16 cellular contexts compared by ENCODE assay signal in the genomic region with DNA sequence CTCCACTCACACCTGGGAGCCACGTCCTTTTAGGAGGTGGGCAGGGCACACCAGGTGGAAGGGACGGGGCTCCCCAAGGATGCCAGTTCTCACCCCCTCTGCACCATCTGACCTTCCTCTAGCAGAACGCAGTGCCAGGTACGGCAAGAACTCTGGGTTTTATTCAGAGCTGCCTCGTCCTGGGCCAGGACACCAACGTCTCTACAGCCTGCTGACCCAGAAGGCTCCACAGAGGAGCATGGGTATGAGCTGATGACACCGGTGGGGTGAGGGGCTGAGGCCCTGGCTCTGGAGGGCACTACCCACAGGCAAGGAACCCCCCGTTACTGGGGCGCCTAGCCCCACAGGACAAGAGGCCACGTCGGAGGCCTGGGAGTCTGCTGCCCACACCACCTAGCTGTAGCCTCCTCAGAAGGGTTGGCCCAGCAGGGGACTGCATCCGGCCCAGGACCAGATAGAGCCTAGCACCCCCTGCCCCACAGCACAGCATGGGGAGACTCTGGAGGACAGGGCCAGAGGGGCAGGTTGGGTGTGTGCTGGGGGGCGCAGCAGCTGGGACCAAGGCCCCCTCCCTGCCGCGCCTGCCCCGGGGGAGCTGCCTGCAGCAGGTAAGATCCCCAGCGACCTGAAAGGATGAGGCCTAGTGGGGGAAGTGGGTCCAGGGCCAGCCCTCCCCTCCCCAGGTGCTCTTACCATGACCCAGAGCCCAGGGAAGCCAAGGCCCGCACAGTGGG. TPM values are rescaled to one million over a fixed set of nuclear protein-coding genes. Genes with fewer than 3 reads are reported as not detected.
DNase-seq lines count a peak whose midpoint lies in the region; ATAC-seq and TF ChIP-seq lines count a peak whose summit lies in the region.
"Had no signal": no experiment of that assay in that cellular context is flagged by ENCODE, and none has a peak within 500 bp of the region (broad histone marks: within the 10 kb centered on the region; RNA-seq: fewer than 3 reads in every experiment).

No MANE protein-coding gene starts in this region.

- no peaks in the 10 kb centered on the region for H3K27me3 Mint-ChIP-seq in nephron progenitor cell (ENCODE audit: low read depth, poor library complexity)
- H3K27me3 Mint-ChIP-seq in activated naive CD8-positive, alpha-beta T cell treated with anti-CD3 and anti-CD28 coated beads, Interleukin-2, amount 50 U/mL, for 24 hours = peaks cover 4% of the 10 kb centered on the region

- H3K4me1 ChIP-seq in tibial artery = peaks cover 0 to 86% (median 69%) of the 10 kb centered on the region in 4 donors

- no peaks in the 10 kb centered on the region for H3K9me3 ChIP-seq in tibial artery

- CTCF ChIA-PET in RWPE1 (lab: Yijun Ruan, JAX) = no interaction called here

- peak overlapping the region; percentile 51 for H3K27ac Mint-ChIP-seq in nephron progenitor cell
- no peak overlapping the region for H3K27ac Mint-ChIP-seq in activated naive CD8-positive, alpha-beta T cell treated with anti-CD3 and anti-CD28 coated beads, Interleukin-2, amount 50 U/mL, for 24 hours
- H3K27ac Mint-ChIP-seq: stimulated activated naive B cell treated with anti-CD40 and anti-IgM and Interleukin-4, amounts not matched to agents 10 μg/mL and 1 μg/mL and 100 μg/mL, for 72 hours had no signal

- POLR2A ChIA-PET in RWPE1 (lab: Yijun Ruan, JAX; ENCODE audit: low non-redundant PET) = no interaction called here

- intact Hi-C loops in dorsolateral prefrontal cortex (cut with DNase I) = loop anchor here (5.0 to 10.0 kb wide), 4 partner anchors 80 to 227 kb away; a partner anchor contains a TSS
- intact Hi-C loops in tibial artery (cut with DNase I; ENCODE audit: low total_unique reads) = loop anchor here (5.0 kb wide), 1 partner anchor 165 kb away; no protein-coding TSS in a partner anchor

- H3K9me3 Mint-ChIP-seq in nephron progenitor cell = no peaks in the 10 kb centered on the region
- H3K9me3 Mint-ChIP-seq in activated naive CD8-positive, alpha-beta T cell treated with anti-CD3 and anti-CD28 coated beads, Interleukin-2, amount 50 U/mL, for 24 hours = no peaks in the 10 kb centered on the region
- H3K9me3 Mint-ChIP-seq: stimulated activated naive B cell treated with anti-CD40 and anti-IgM and Interleukin-4, amounts not matched to agents 10 μg/mL and 1 μg/mL and 100 μg/mL, for 72 hours had no signal

- H3K27me3 ChIP-seq in dorsolateral prefrontal cortex (no peaks in the 10 kb centered on the region), tibial artery (no peaks in the 10 kb centered on the region)

- H3K4me1 Mint-ChIP-seq in nephron progenitor cell = peaks cover 28% of the 10 kb centered on the region
- H3K4me1 Mint-ChIP-seq in activated naive CD8-positive, alpha-beta T cell treated with anti-CD3 and anti-CD28 coated beads, Interleukin-2, amount 50 U/mL, for 24 hours = peaks cover 9% of the 10 kb centered on the region

- no peak overlapping the region for H3K4me3 Mint-ChIP-seq in nephron progenitor cell
- H3K4me3 Mint-ChIP-seq in activated naive CD8-positive, alpha-beta T cell treated with anti-CD3 and anti-CD28 coated beads, Interleukin-2, amount 50 U/mL, for 24 hours = no peak overlapping the region
- H3K4me3 Mint-ChIP-seq: stimulated activated naive B cell treated with anti-CD40 and anti-IgM and Interleukin-4, amounts not matched to agents 10 μg/mL and 1 μg/mL and 100 μg/mL, for 72 hours had no signal

- ATAC-seq in activated naive CD8-positive, alpha-beta T cell treated with anti-CD3 and anti-CD28 coated beads, Interleukin-2, amount 50 U/mL, for 24 hours = no peak
- ATAC-seq in GM18511 (IDR thresholded peaks at IDR 0.05; ENCODE audit: unreplicated experiment) (no peak), GM21367 (IDR thresholded peaks at IDR 0.05; ENCODE audit: unreplicated experiment) (no peak)
- ATAC-seq: K562; stimulated activated naive B cell treated with anti-CD40 and anti-IgM and Interleukin-4, amounts not matched to agents 10 μg/mL and 1 μg/mL and 100 μg/mL, for 72 hours had no signal

- no peak for DNase-seq in RWPE1 (ENCODE audit: low spot score)
- DNase-seq in dorsolateral prefrontal cortex = peak in 1 of 10 donors; percentile 46
- DNase-seq in nephron progenitor cell = no peak
- DNase-seq in tibial artery = peak in 1 of 2 donors; percentile 67
- DNase-seq in activated naive CD8-positive, alpha-beta T cell treated with anti-CD3 and anti-CD28 coated beads, Interleukin-2, amount 50 U/mL, for 24 hours = no peak
- DNase-seq: activated CD4-positive, alpha-beta T cell treated with anti-CD3 and anti-CD28 coated beads, Interleukin-2, amount 50 U/mL, for 1 hour; activated effector memory CD4-positive, alpha-beta T cell treated with Interleukin-2 at 50 U/mL for 16 hours; cortex of kidney; NCI-H187; NCI-H82; stimulated activated CD4-positive, alpha-beta T cell treated with anti-CD3 and anti-CD28 coated beads, Interleukin-2, amount 100 ng/mL, for 24 hours; stimulated activated naive B cell treated with anti-CD40 and anti-IgM and Interleukin-4, amounts not matched to agents 10 μg/mL and 1 μg/mL and 100 μg/mL, for 72 hours had no signal

- TF ChIP-seq CTCF in RWPE1 (conservative IDR thresholded peaks at IDR 0.05; ENCODE audit: low read depth) = no peak
- peak in 1 of 56 donors; percentile 2 for TF ChIP-seq CTCF in dorsolateral prefrontal cortex (IDR thresholded peaks at IDR 0.05 in 54 of 56, conservative IDR thresholded peaks at IDR 0.05 in 2 of 56; ENCODE audit: low read depth in 1 of 56, partially characterized antibody in 56 of 56)
- TF ChIP-seq CTCF in nephron progenitor cell (IDR thresholded peaks at IDR 0.05) = no peak
- TF ChIP-seq CTCF in tibial artery (IDR thresholded peaks at IDR 0.05) = no peak

- H3K4me3 ChIP-seq in dorsolateral prefrontal cortex (peak overlapping the region in 12 of 59 donors; percentile 0 to 49 (median 26)), tibial artery (peak overlapping the region in 1 of 2 donors; percentile 32)
- H3K4me3 ChIP-seq: K562 had no signal

- peaks cover 37 to 66% (median 40%) of the 10 kb centered on the region in 3 donors for H3K36me3 ChIP-seq in tibial artery

- H3K36me3 Mint-ChIP-seq in nephron progenitor cell (ENCODE audit: low read depth) = peaks cover 32% of the 10 kb centered on the region
- H3K36me3 Mint-ChIP-seq in activated naive CD8-positive, alpha-beta T cell treated with anti-CD3 and anti-CD28 coated beads, Interleukin-2, amount 50 U/mL, for 24 hours (ENCODE audit: low read depth) = no peaks in the 10 kb centered on the region
- H3K36me3 Mint-ChIP-seq: stimulated activated naive B cell treated with anti-CD40 and anti-IgM and Interleukin-4, amounts not matched to agents 10 μg/mL and 1 μg/mL and 100 μg/mL, for 72 hours had no signal

- H3K27ac ChIP-seq in RWPE1 (peak overlapping the region; percentile 90), dorsolateral prefrontal cortex (peak overlapping the region; percentile 92 to 100 (median 98)), tibial artery (peak overlapping the region; percentile 93 to 99)

RNA-seq across cellular contexts. Expression of a gene that starts 13.9 kb away (rescaled TPM):
- 100 to 1,000 TPM in 52 of 120 experiments, 10 to 100 TPM in 68; 67.8 to 163 (median 96.2) TPM for total RNA-seq in dorsolateral prefrontal cortex

RNA-seq across cellular contexts. Expression of a gene that starts 18.8 kb away (rescaled TPM):
- 1 to 10 TPM in 1 of 120 experiments, under 1 TPM in 3, not detected in 116; 0.70 to 2.3 (median 0.87) TPM for total RNA-seq in dorsolateral prefrontal cortex
- total RNA-seq: H7 had no signal

RNA-seq across cellular contexts. Expression of a gene that starts 30.6 kb away (rescaled TPM):
- under 1 TPM in 3 of 120 experiments, not detected in 117; 0.61 to 0.94 (median 0.63) TPM for total RNA-seq in dorsolateral prefrontal cortex
- total RNA-seq: H7 had no signal
